In genomic region chr5:14208071-14209021, GRCh38 we compare ENCODE assay signal across 8 cellular contexts.
DNase-seq lines count a peak whose midpoint lies in the region; ATAC-seq and TF ChIP-seq lines count a peak whose summit lies in the region.

No MANE protein-coding gene starts in this region.

- DNase-seq in foreskin melanocyte = peak; percentile 65
- no peak for DNase-seq in NCI-H1436 treated with DMSO at 0.1 percent for 48 hours (lab: John Stamatoyannopoulos, UW)
- no peak for DNase-seq in anterior cingulate cortex (lab: John Stamatoyannopoulos, UW)
- no peak for DNase-seq in NCI-H446 (lab: John Stamatoyannopoulos, UW)
- DNase-seq in middle frontal gyrus (ENCODE audit: extremely low spot score, low spot score) = no peak

- H3K9me3 ChIP-seq in OCI-LY3 (ENCODE audit: insufficient read depth, low read length) = no peaks in the 10 kb centered on the region

- no peak overlapping the region for H3K9ac ChIP-seq in OCI-LY3 (ENCODE audit: low read length)

- ATAC-seq in GM18520 (IDR thresholded peaks at IDR 0.05; ENCODE audit: unreplicated experiment) (peak; percentile 70), HG02759 (IDR thresholded peaks at IDR 0.05; ENCODE audit: unreplicated experiment) (peak; percentile 58)

- peaks cover 14% of the 10 kb centered on the region for H3K4me1 ChIP-seq in OCI-LY3 (ENCODE audit: low read length)

- peak overlapping the region; percentile 48; the same call in 1 of the 2 replicates for H3K27ac ChIP-seq in OCI-LY3 (ENCODE audit: low read length)

- H4K20me1 ChIP-seq in OCI-LY3 (ENCODE audit: insufficient read depth, low read length) = no peaks in the 10 kb centered on the region

- H3K4me2 ChIP-seq in OCI-LY3 (ENCODE audit: low read length) = peak overlapping the region; percentile 30; the same call in 1 of the 2 replicates

- no peak overlapping the region for H3K4me3 ChIP-seq in OCI-LY3 (ENCODE audit: low read length)

- H3K27me3 ChIP-seq in OCI-LY3 (ENCODE audit: low read depth, low read length) = no peaks in the 10 kb centered on the region

- 0 out of 2 replicates have a peak overlapping the region, but pooled peaks have one; percentile 18 for H2AFZ ChIP-seq in OCI-LY3 (ENCODE audit: low read depth, low read length)

- TF ChIP-seq CTCF in OCI-LY3 (IDR thresholded peaks at IDR 0.05; ENCODE audit: low read depth, low read length) = no peak

- H3K79me2 ChIP-seq in OCI-LY3 (ENCODE audit: low read length) = no peaks in the 10 kb centered on the region

- H3K36me3 ChIP-seq in OCI-LY3 (replicated peaks; ENCODE audit: low read depth, low read length) = no peaks in the 10 kb centered on the region
